Comparison of ENCODE assay signal across 21 cellular contexts in genomic region chr1:18058522-18058921, GRCh38.
DNase-seq lines count a peak whose midpoint lies in the region; ATAC-seq and TF ChIP-seq lines count a peak whose summit lies in the region.
"Had no signal": no experiment of that assay in that cellular context is flagged by ENCODE, and none has a peak within 500 bp of the region (broad histone marks: within the 10 kb centered on the region; RNA-seq: fewer than 3 reads in every experiment).

No MANE protein-coding gene starts in this region.

- peaks cover 14% of the 10 kb centered on the region for H3K9me3 Mint-ChIP-seq in stimulated activated memory B cell treated with anti-CD40 and anti-IgM and Interleukin-4, amounts not matched to agents 10 μg/mL and 1 μg/mL and 100 μg/mL, for 72 hours

- H3K4me3 Mint-ChIP-seq in stimulated activated memory B cell treated with anti-CD40 and anti-IgM and Interleukin-4, amounts not matched to agents 10 μg/mL and 1 μg/mL and 100 μg/mL, for 72 hours = no peak overlapping the region
- H3K4me3 Mint-ChIP-seq: CD8-positive, alpha-beta T cell; T-cell had no signal

- no peak overlapping the region for H3K27ac Mint-ChIP-seq in stimulated activated memory B cell treated with anti-CD40 and anti-IgM and Interleukin-4, amounts not matched to agents 10 μg/mL and 1 μg/mL and 100 μg/mL, for 72 hours
- H3K27ac Mint-ChIP-seq: CD8-positive, alpha-beta T cell; T-cell had no signal

- no peaks in the 10 kb centered on the region for H3K36me3 Mint-ChIP-seq in stimulated activated memory B cell treated with anti-CD40 and anti-IgM and Interleukin-4, amounts not matched to agents 10 μg/mL and 1 μg/mL and 100 μg/mL, for 72 hours
- H3K36me3 Mint-ChIP-seq: CD8-positive, alpha-beta T cell; T-cell had no signal

- peak overlapping the region; percentile 79 for H3K27ac ChIP-seq in C4-2B
- H3K27ac ChIP-seq in angular gyrus (ENCODE audit: low read depth, low read length) = peak overlapping the region; percentile 13

- peak; percentile 11 for DNase-seq in ELF-1 (ENCODE audit: low read depth, low spot score)
- DNase-seq in iPS-NIHi7 (ENCODE audit: extremely low spot score) = peak; percentile 24
- no peak for DNase-seq in kidney glomerular epithelial cell (lab: John Stamatoyannopoulos, UW)
- DNase-seq: C1 segment of cervical spinal cord; Caco-2; CD8-positive, alpha-beta T cell; GDM1; KBM-7; NCI-H1417; NCI-H1694; NCI-H2029 treated with DMSO at 0.1 percent for 48 hours; NCI-H2171; NCI-H526; RPMI8226; SHP77; T-cell had no signal

- H3K27me3 Mint-ChIP-seq in stimulated activated memory B cell treated with anti-CD40 and anti-IgM and Interleukin-4, amounts not matched to agents 10 μg/mL and 1 μg/mL and 100 μg/mL, for 72 hours = peaks cover 55% of the 10 kb centered on the region

- no peak for TF ChIP-seq CTCF in C4-2B (conservative IDR thresholded peaks at IDR 0.05)

- ATAC-seq in GM21576 (IDR thresholded peaks at IDR 0.05; ENCODE audit: unreplicated experiment) = no peak
- ATAC-seq in stimulated activated memory B cell treated with anti-CD40 and anti-IgM and Interleukin-4, amounts not matched to agents 10 μg/mL and 1 μg/mL and 100 μg/mL, for 72 hours = no peak
- ATAC-seq: CD8-positive, alpha-beta T cell; GM12878; T-cell had no signal

- H3K4me1 Mint-ChIP-seq in stimulated activated memory B cell treated with anti-CD40 and anti-IgM and Interleukin-4, amounts not matched to agents 10 μg/mL and 1 μg/mL and 100 μg/mL, for 72 hours = no peaks in the 10 kb centered on the region
- H3K4me1 Mint-ChIP-seq: T-cell had no signal
